Comparison of ENCODE assay signal across 33 cellular contexts in the genomic region with DNA sequence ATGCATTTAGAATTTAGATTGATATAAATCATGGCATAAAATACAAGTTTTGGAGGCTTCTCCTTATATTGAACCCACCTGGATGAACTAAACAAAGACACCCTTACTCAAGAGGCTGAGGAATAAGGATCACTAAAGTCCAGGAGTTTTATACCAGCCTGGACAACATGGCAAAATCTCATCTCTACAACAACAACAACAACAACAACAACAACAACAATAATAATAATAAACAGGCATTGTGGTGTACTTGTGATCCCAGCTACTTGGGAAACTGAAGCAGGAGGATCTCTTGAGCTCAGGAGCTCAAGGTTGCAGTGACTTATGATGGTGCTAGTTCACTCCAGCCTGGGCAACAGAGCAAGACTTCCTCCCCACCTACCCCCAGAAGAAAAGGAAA.
"Had no signal": no experiment of that assay in that cellular context is flagged by ENCODE, and none has a peak within 500 bp of the region (broad histone marks: within the 10 kb centered on the region; RNA-seq: fewer than 3 reads in every experiment).

No MANE protein-coding gene starts in this region.

- H3K27ac ChIP-seq: KMS-11 had no signal

- H3K9me3 ChIP-seq: MG63 had no signal

- DNase-seq: Karpas-422, Kasumi-1, MG63, MM.1S, MV-4-11, NCI-H1048, NCI-H1092, NCI-H1092 treated with DMSO at 0.1 percent for 48 hours, NCI-H1105, NCI-H1105 treated with DMSO at 0.1 percent for 48 hours, NCI-H1417, NCI-H1417 treated with DMSO at 0.1 percent for 48 hours, NCI-H1436, NCI-H1436 treated with DMSO at 0.1 percent for 48 hours, NCI-H146, NCI-H1694, NCI-H1694 treated with DMSO at 0.1 percent for 48 hours, NCI-H187, NCI-H187 treated with DMSO at 0.1 percent for 48 hours, NCI-H1930, NCI-H2029, NCI-H2029 treated with DMSO at 0.1 percent for 48 hours, NCI-H2081, NCI-H2081 treated with DMSO at 0.1 percent for 48 hours, NCI-H2107, NCI-H2171, NCI-H2227 treated with DMSO at 0.1 percent for 48 hours, NCI-H226, NCI-H345, NCI-H446, NCI-H446 treated with DMSO at 0.1 percent for 48 hours, NCI-H510A had no signal

- H3K4me2 ChIP-seq: KMS-11 had no signal

- H3K9ac ChIP-seq: KMS-11 had no signal

- H3K36me3 ChIP-seq: MG63 had no signal

- H3K4me3 ChIP-seq: MG63 had no signal

- H3K27me3 ChIP-seq: MG63 had no signal
